Comparison of ENCODE assay signal across 15 cellular contexts in genomic region chr11:134079317-134079716, GRCh38. TPM values are rescaled to one million over a fixed set of nuclear protein-coding genes. Genes with fewer than 3 reads are reported as not detected.
DNase-seq lines count a peak whose midpoint lies in the region; ATAC-seq and TF ChIP-seq lines count a peak whose summit lies in the region.
"Had no signal": no experiment of that assay in that cellular context is flagged by ENCODE, and none has a peak within 500 bp of the region (broad histone marks: within the 10 kb centered on the region; RNA-seq: fewer than 3 reads in every experiment).

No MANE protein-coding gene starts in this region.

- H3K27me3 Mint-ChIP-seq in chondrocyte (ENCODE audit: low read depth), result no peaks in the 10 kb centered on the region
- no peaks in the 10 kb centered on the region for H3K27me3 Mint-ChIP-seq in CD4-positive, alpha-beta T cell

- peaks cover 4% of the 10 kb centered on the region for H3K36me3 Mint-ChIP-seq in chondrocyte (ENCODE audit: low read depth)
- H3K36me3 Mint-ChIP-seq in stimulated activated effector memory CD8-positive, alpha-beta T cell treated with anti-CD3 and anti-CD28 coated beads, Interleukin-12 subunit alpha, Interleukin-12 subunit beta, amount 100 ng/mL, for 72 hours, result no peaks in the 10 kb centered on the region
- H3K36me3 Mint-ChIP-seq in CD4-positive, alpha-beta T cell (ENCODE audit: low read depth), result peaks cover 14% of the 10 kb centered on the region

- peaks cover 4% of the 10 kb centered on the region for H4K20me1 ChIP-seq in osteoblast (ENCODE audit: insufficient read depth, low read length)

- no peak for ATAC-seq in stimulated activated effector memory CD8-positive, alpha-beta T cell treated with anti-CD3 and anti-CD28 coated beads, Interleukin-12 subunit alpha, Interleukin-12 subunit beta, amount 100 ng/mL, for 72 hours
- ATAC-seq in CD4-positive, alpha-beta T cell (ENCODE audit: poor library complexity), result no peak
- ATAC-seq: HepG2 had no signal

- H3K36me3 ChIP-seq in osteoblast (ENCODE audit: insufficient read depth, low read length), result no peaks in the 10 kb centered on the region
- H3K36me3 ChIP-seq: HAP-1 had no signal

- no peak overlapping the region for H3K4me3 Mint-ChIP-seq in chondrocyte (ENCODE audit: unreplicated experiment)
- no peak overlapping the region for H3K4me3 Mint-ChIP-seq in stimulated activated effector memory CD8-positive, alpha-beta T cell treated with anti-CD3 and anti-CD28 coated beads, Interleukin-12 subunit alpha, Interleukin-12 subunit beta, amount 100 ng/mL, for 72 hours
- H3K4me3 Mint-ChIP-seq in CD4-positive, alpha-beta T cell, result no peak overlapping the region

- H3K27ac ChIP-seq in osteoblast (ENCODE audit: low read depth, low read length), result no peak overlapping the region
- H3K27ac ChIP-seq in CD4-positive, alpha-beta T cell (ENCODE audit: low read depth, low read length), result no peak overlapping the region
- H3K27ac ChIP-seq: BLaER1 had no signal

- H3K27ac Mint-ChIP-seq in chondrocyte (ENCODE audit: unreplicated experiment), result peak overlapping the region; percentile 24
- no peak overlapping the region for H3K27ac Mint-ChIP-seq in stimulated activated effector memory CD8-positive, alpha-beta T cell treated with anti-CD3 and anti-CD28 coated beads, Interleukin-12 subunit alpha, Interleukin-12 subunit beta, amount 100 ng/mL, for 72 hours
- no peak overlapping the region for H3K27ac Mint-ChIP-seq in CD4-positive, alpha-beta T cell

- CTCF ChIA-PET in CD4-positive, alpha-beta T cell (lab: Charles Lee), result no interaction called here

- peaks cover 67% of the 10 kb centered on the region for H3K4me1 Mint-ChIP-seq in chondrocyte (ENCODE audit: low read depth)
- H3K4me1 Mint-ChIP-seq in stimulated activated effector memory CD8-positive, alpha-beta T cell treated with anti-CD3 and anti-CD28 coated beads, Interleukin-12 subunit alpha, Interleukin-12 subunit beta, amount 100 ng/mL, for 72 hours, result no peaks in the 10 kb centered on the region
- H3K4me1 Mint-ChIP-seq in CD4-positive, alpha-beta T cell (ENCODE audit: low read depth), result no peaks in the 10 kb centered on the region

- H3K4me3 ChIP-seq in fibroblast of mammary gland (ENCODE audit: control insufficient read depth, low read depth, low read length) (no peak overlapping the region), osteoblast (ENCODE audit: insufficient read depth, low read length) (no peak overlapping the region)
- H3K4me3 ChIP-seq: BLaER1, HAP-1 had no signal

- H2AFZ ChIP-seq in osteoblast (ENCODE audit: low read length), result no peak overlapping the region

- H3K4me2 ChIP-seq in osteoblast (ENCODE audit: insufficient read depth, low read length), result peak overlapping the region; percentile 20
- H3K4me2 ChIP-seq: BLaER1 had no signal

- H3K4me1 ChIP-seq in osteoblast (ENCODE audit: insufficient read depth, low read length), result peaks cover 7% of the 10 kb centered on the region
- H3K4me1 ChIP-seq: BLaER1, HAP-1 had no signal

- no peaks in the 10 kb centered on the region for H3K27me3 ChIP-seq in osteoblast (ENCODE audit: insufficient read depth, low read length)
- no peaks in the 10 kb centered on the region for H3K27me3 ChIP-seq in CD4-positive, alpha-beta T cell (ENCODE audit: control insufficient read depth, insufficient read depth, low read length)
- H3K27me3 ChIP-seq: BLaER1 had no signal

- H3K9me3 Mint-ChIP-seq in chondrocyte (ENCODE audit: low read depth), result peaks cover 7% of the 10 kb centered on the region
- peaks cover 12% of the 10 kb centered on the region for H3K9me3 Mint-ChIP-seq in stimulated activated effector memory CD8-positive, alpha-beta T cell treated with anti-CD3 and anti-CD28 coated beads, Interleukin-12 subunit alpha, Interleukin-12 subunit beta, amount 100 ng/mL, for 72 hours
- no peaks in the 10 kb centered on the region for H3K9me3 Mint-ChIP-seq in CD4-positive, alpha-beta T cell

- peaks cover 7% of the 10 kb centered on the region for H3K79me2 ChIP-seq in osteoblast (ENCODE audit: insufficient read depth, low read length)

- intact Hi-C loops in CD4-positive, alpha-beta T cell (cut with DNase I, micrococcal nuclease), result loop anchor here in 1 of 2 experiments (10.0 kb wide), 1 partner anchor 255 kb away; the partner anchor contains the start of gene GLB1L2

- POLR2A ChIA-PET in CD4-positive, alpha-beta T cell (lab: Charles Lee), result interaction anchor here (0.8 kb wide), 1 partner anchor 12 kb away, joined by 3 read pairs; no protein-coding TSS in a partner anchor

- no peak for TF ChIP-seq CTCF in chondrocyte (IDR thresholded peaks at IDR 0.05)
- TF ChIP-seq CTCF in fibroblast of mammary gland (conservative IDR thresholded peaks at IDR 0.05; ENCODE audit: control insufficient read depth, insufficient read depth, low read depth, low read length), result no peak
- no peak for TF ChIP-seq CTCF in osteoblast (IDR thresholded peaks at IDR 0.05; ENCODE audit: extremely low read depth, low read depth, low read length)
- no peak for TF ChIP-seq CTCF in CD4-positive, alpha-beta T cell (IDR thresholded peaks at IDR 0.05)

- no peaks in the 10 kb centered on the region for H3K9me3 ChIP-seq in osteoblast (ENCODE audit: low read depth, low read length)
- H3K9me3 ChIP-seq in CD4-positive, alpha-beta T cell (ENCODE audit: control insufficient read depth, low read length), result no peaks in the 10 kb centered on the region

- DNase-seq in GM03348 (ENCODE audit: low spot score), result peak; percentile 54
- DNase-seq in chondrocyte (ENCODE audit: low spot score), result no peak
- peak; percentile 42 for DNase-seq in fibroblast of mammary gland (ENCODE audit: low read depth)
- peak; percentile 73 for DNase-seq in osteoblast (ENCODE audit: insufficient read length, low spot score, missing footprints)
- DNase-seq in stimulated activated effector memory CD8-positive, alpha-beta T cell treated with anti-CD3 and anti-CD28 coated beads, Interleukin-12 subunit alpha, Interleukin-12 subunit beta, amount 100 ng/mL, for 72 hours (ENCODE audit: low spot score in 2 of 2), result no peak
- DNase-seq in effector CD4-positive, alpha-beta T cell, result no peak
- no peak for DNase-seq in activated CD8-positive, alpha-beta memory T cell treated with anti-CD3 and anti-CD28 coated beads, Interleukin-2, amount 50 U/mL, for 48 hours
- DNase-seq in CD4-positive, alpha-beta T cell, result no peak
- DNase-seq: 8988T, AML-193, DMS79 treated with DMSO at 0.1 percent for 48 hours, EL had no signal

RNA-seq across cellular contexts. Expression of gene JAM3, which starts 10.4 kb away (rescaled TPM):
- 94.2 to 185 TPM (median 105 TPM) in 3 replicates for total RNA-seq in chondrocyte
- total RNA-seq in osteoblast, result 56.3 and 57.5 TPM in 2 replicates
- 10 to 100 TPM; 13.5 to 15.3 TPM for total RNA-seq in CD4-positive, alpha-beta T cell

Comparison
In these comparisons a context has a peak if more than half of its experiments do, and no peak if none do; other contexts are left out.
1. DNase-seq: peak in GM03348 (single experiment), fibroblast of mammary gland (single experiment) and osteoblast (single experiment); none in chondrocyte (single experiment), stimulated activated effector memory CD8-positive, alpha-beta T cell treated with anti-CD3 and anti-CD28 coated beads, Interleukin-12 subunit alpha, Interleukin-12 subunit beta, amount 100 ng/mL, for 72 hours (0 of 2), effector CD4-positive, alpha-beta T cell (single experiment), activated CD8-positive, alpha-beta memory T cell treated with anti-CD3 and anti-CD28 coated beads, Interleukin-2, amount 50 U/mL, for 48 hours (single experiment) and CD4-positive, alpha-beta T cell (0 of 10).